Comparison of ENCODE assay signal across 8 cellular contexts in genomic region chr6:142885182-142885867, GRCh38. TPM values are rescaled to one million over a fixed set of nuclear protein-coding genes. Genes with fewer than 3 reads are reported as not detected.
A peak's percentile ranks its signal among the peaks of the same experiment; 100 is the strongest.
DNase-seq lines count a peak whose midpoint lies in the region; ATAC-seq and TF ChIP-seq lines count a peak whose summit lies in the region.

No MANE protein-coding gene starts in this region.

- no peaks in the 10 kb centered on the region for H4K20me1 ChIP-seq in PC-9 (ENCODE audit: insufficient read depth)

- no peak overlapping the region for H2AFZ ChIP-seq in PC-9

- no peaks in the 10 kb centered on the region for H3K27me3 ChIP-seq in PC-9 (ENCODE audit: insufficient read depth, low read depth)
- no peaks in the 10 kb centered on the region for H3K27me3 ChIP-seq in left ventricle myocardium inferior (ENCODE audit: low read depth)

- H3K27ac ChIP-seq in PC-9 (peak overlapping the region; percentile 74), left ventricle myocardium inferior (replicated peaks) (peak overlapping the region; percentile 80)

- H3K27me3 Mint-ChIP-seq in activated naive CD8-positive, alpha-beta T cell treated with anti-CD3 and anti-CD28 coated beads for 36 hours, result no peaks in the 10 kb centered on the region

- H3K9me2 ChIP-seq in PC-9 (ENCODE audit: insufficient read depth), result no peaks in the 10 kb centered on the region

- H3K27ac Mint-ChIP-seq in activated naive CD8-positive, alpha-beta T cell treated with anti-CD3 and anti-CD28 coated beads for 36 hours, result peak overlapping the region; percentile 100

- intact Hi-C loops in PC-9 (cut with micrococcal nuclease; ENCODE audit: unreplicated experiment) (loop anchor here (1.0 to 2.0 kb wide), 11 partner anchors 17 to 542 kb away; partner anchors contain the start of gene AIG1), left ventricle myocardium inferior (cut with micrococcal nuclease) (no loop called here)

- H3K36me3 Mint-ChIP-seq in activated naive CD8-positive, alpha-beta T cell treated with anti-CD3 and anti-CD28 coated beads for 36 hours, result peaks cover 50% of the 10 kb centered on the region

- DNase-seq in AG20443 (ENCODE audit: low spot score), result peak; percentile 64
- DNase-seq in PC-9, result peak; percentile 82 to 99
- DNase-seq in activated naive CD8-positive, alpha-beta T cell treated with anti-CD3 and anti-CD28 coated beads for 36 hours, result peak; percentile 30
- no peak for DNase-seq in left ventricle myocardium inferior
- DNase-seq in pulmonary artery endothelial cell (ENCODE audit: low read depth, low spot score), result peak; percentile 95
- no peak for DNase-seq in NCI-H526 treated with DMSO at 0.1 percent for 48 hours (lab: John Stamatoyannopoulos, UW)

- no TSS peak for BruUV-seq in PC-9 (replicated peaks; lab: Mats Ljungman, UMichigan)

- peaks cover 81% of the 10 kb centered on the region for H3K4me1 Mint-ChIP-seq in activated naive CD8-positive, alpha-beta T cell treated with anti-CD3 and anti-CD28 coated beads for 36 hours

- peaks cover 16% of the 10 kb centered on the region for H3F3A ChIP-seq in PC-9 (ENCODE audit: insufficient read depth, low read depth)

- H3K9me3 ChIP-seq in PC-9 (ENCODE audit: insufficient read depth, low read depth) (no peaks in the 10 kb centered on the region), left ventricle myocardium inferior (replicated peaks) (no peaks in the 10 kb centered on the region)

- peak overlapping the region; percentile 60 for H3K4me2 ChIP-seq in PC-9

- H3K36me3 ChIP-seq in PC-9 (ENCODE audit: low read depth) (0 out of 2 replicates have a peak, but pooled peaks cover 3% of the 10 kb centered on the region), left ventricle myocardium inferior (no peaks in the 10 kb centered on the region)

- H3K9me3 Mint-ChIP-seq in activated naive CD8-positive, alpha-beta T cell treated with anti-CD3 and anti-CD28 coated beads for 36 hours, result peaks cover 7% of the 10 kb centered on the region

- H3K4me1 ChIP-seq in PC-9 (replicated peaks; ENCODE audit: insufficient read depth) (peaks cover 41% of the 10 kb centered on the region), left ventricle myocardium inferior (peaks cover 60% of the 10 kb centered on the region)

- POLR2A ChIA-PET in PC-9 (lab: Charles Lee; ENCODE audit: unreplicated experiment), result interaction anchor here (0.6 to 1.5 kb wide), 7 partner anchors 32 to 202 kb away, joined by 3 to 73 read pairs (median 9); no protein-coding TSS in a partner anchor

- TF ChIP-seq CTCF in PC-9 (conservative IDR thresholded peaks at IDR 0.05) (no peak), left ventricle myocardium inferior (IDR thresholded peaks at IDR 0.05; ENCODE audit: borderline replicate concordance) (no peak)

- peak; percentile 71 for ATAC-seq in GM18873 (IDR thresholded peaks at IDR 0.05; ENCODE audit: low FRiP score, unreplicated experiment)
- peak; percentile 62 for ATAC-seq in HG03095 (IDR thresholded peaks at IDR 0.05; ENCODE audit: unreplicated experiment)

- CTCF ChIA-PET in PC-9 (lab: Charles Lee), result interaction anchor here (0.9 to 1.7 kb wide), 2 partner anchors 58 to 189 kb away, joined by 3 to 4 read pairs; no protein-coding TSS in a partner anchor

- H3K4me3 ChIP-seq in PC-9 (peak overlapping the region; percentile 19; the same call in 1 of the 2 replicates), left ventricle myocardium inferior (peak overlapping the region; percentile 61)

- H3K79me2 ChIP-seq in PC-9 (ENCODE audit: low read depth), result peaks cover 46% of the 10 kb centered on the region

- peak overlapping the region; percentile 98 for H3K4me3 Mint-ChIP-seq in activated naive CD8-positive, alpha-beta T cell treated with anti-CD3 and anti-CD28 coated beads for 36 hours

RNA-seq across cellular contexts. Expression of gene HIVEP2, which starts 59.7 kb away (rescaled TPM):
- total RNA-seq in PC-9 (2021) (10.3 and 12.4 TPM in 2 replicates), left ventricle myocardium inferior (16.2 TPM), pulmonary artery endothelial cell (3.0 and 3.6 TPM in 2 replicates)
- 10 to 100 TPM; 27.1 to 28.8 TPM for total RNA-seq in activated naive CD8-positive, alpha-beta T cell treated with anti-CD3 and anti-CD28 coated beads for 36 hours

Comparison
In these comparisons a context has a peak if more than half of its experiments do, and no peak if none do; other contexts are left out.
1. DNase-seq: peak in AG20443 (single experiment), PC-9 (2 of 2), activated naive CD8-positive, alpha-beta T cell treated with anti-CD3 and anti-CD28 coated beads for 36 hours (single experiment) and pulmonary artery endothelial cell (single experiment); none in left ventricle myocardium inferior (single experiment) and NCI-H526 treated with DMSO at 0.1 percent for 48 hours (single experiment).